In genomic region chr11:36508743-36509142, GRCh38 we compare ENCODE assay signal across 8 cellular contexts. TPM values are rescaled to one million over a fixed set of nuclear protein-coding genes. Genes with fewer than 3 reads are reported as not detected.
DNase-seq lines count a peak whose midpoint lies in the region; ATAC-seq, FAIRE-seq and TF ChIP-seq lines count a peak whose summit lies in the region.

No MANE protein-coding gene starts in this region.

- peak overlapping the region; percentile 91 to 99 (median 97) for H3K4me3 Mint-ChIP-seq in CD4-positive, CD25-positive, alpha-beta regulatory T cell

- no peak for TF ChIP-seq EP300 in neural cell (conservative IDR thresholded peaks at IDR 0.05; ENCODE audit: poor library complexity, severe bottlenecking)

- peak overlapping the region; percentile 73 for H3K27ac ChIP-seq in CD4-positive, CD25-positive, alpha-beta regulatory T cell (ENCODE audit: insufficient read depth, low read length, poor library complexity, severe bottlenecking)
- peak overlapping the region; percentile 79 for H3K27ac ChIP-seq in effector memory CD4-positive, alpha-beta T cell (ENCODE audit: insufficient read depth, low read length, poor library complexity, severe bottlenecking)
- H3K27ac ChIP-seq in neural cell (ENCODE audit: low read length), result no peak overlapping the region

- no peak for TF ChIP-seq RAD21 in neural cell (conservative IDR thresholded peaks at IDR 0.05)

- no peak for ATAC-seq in CD4-positive, CD25-positive, alpha-beta regulatory T cell (ENCODE audit: low read depth in 2 of 2)

- no peaks in the 10 kb centered on the region for H3K27me3 Mint-ChIP-seq in CD4-positive, CD25-positive, alpha-beta regulatory T cell

- no peak for FAIRE-seq in RCC 7860 (lab: Jason Lieb, UNC)

- peaks cover 2% of the 10 kb centered on the region for H3K36me3 ChIP-seq in CD4-positive, CD25-positive, alpha-beta regulatory T cell (ENCODE audit: control insufficient read depth, insufficient read depth, low read length)
- H3K36me3 ChIP-seq in NT2/D1 (ENCODE audit: insufficient read depth, insufficient read length, low read length) (peaks cover 14% of the 10 kb centered on the region), neural cell (ENCODE audit: insufficient read depth, low read length) (no peaks in the 10 kb centered on the region)
- no peaks in the 10 kb centered on the region for H3K36me3 ChIP-seq in effector memory CD4-positive, alpha-beta T cell (ENCODE audit: control insufficient read depth, insufficient read depth, low read length)

- H3K9me2 ChIP-seq in neural cell (ENCODE audit: insufficient read depth, low read length), result no peaks in the 10 kb centered on the region

- no peaks in the 10 kb centered on the region for H3K9me3 ChIP-seq in CD4-positive, CD25-positive, alpha-beta regulatory T cell (ENCODE audit: control insufficient read depth in 2 of 2, low read length in 2 of 2)
- H3K9me3 ChIP-seq in NT2/D1 (ENCODE audit: insufficient read depth, low read length) (peaks cover 2% of the 10 kb centered on the region; the same call in 1 of the 2 replicates), neural cell (ENCODE audit: low read length) (no peaks in the 10 kb centered on the region)
- H3K9me3 ChIP-seq in effector memory CD4-positive, alpha-beta T cell (ENCODE audit: control insufficient read depth, low read length), result no peaks in the 10 kb centered on the region

- no peak for TF ChIP-seq CTCF in neural cell (IDR thresholded peaks at IDR 0.05; ENCODE audit: poor library complexity, severe bottlenecking)

- no peak for DNase-seq in CD4-positive, CD25-positive, alpha-beta regulatory T cell
- DNase-seq in NT2/D1 (ENCODE audit: low read depth, low spot score) (no peak), SIG-M5 treated with dmso at 0.1 percent for 504 hours (lab: John Stamatoyannopoulos, UW; ENCODE audit: unreplicated experiment) (no peak), RCC 7860 (ENCODE audit: low spot score) (no peak), KG1 (lab: John Stamatoyannopoulos, UW) (no peak)
- DNase-seq in effector memory CD4-positive, alpha-beta T cell, result no peak
- DNase-seq in stimulated activated CD4-positive, alpha-beta T cell treated with anti-CD3 and anti-CD28 coated beads, Interleukin-4, amount 100 ng/mL, for 4 hours, result no peak

- peaks cover 32 to 52% (median 41%) of the 10 kb centered on the region in 4 donors for H3K4me1 Mint-ChIP-seq in CD4-positive, CD25-positive, alpha-beta regulatory T cell

- peak overlapping the region; percentile 89 to 94 (median 92) for H3K27ac Mint-ChIP-seq in CD4-positive, CD25-positive, alpha-beta regulatory T cell

- peak overlapping the region; percentile 83 for H3K4me2 ChIP-seq in neural cell (ENCODE audit: low read length)

- no peak overlapping the region for H2AFZ ChIP-seq in neural cell (ENCODE audit: low read depth, low read length)

- peaks cover 13% of the 10 kb centered on the region for H3K79me2 ChIP-seq in neural cell (replicated peaks; ENCODE audit: insufficient read depth, low read length)

- H3F3A ChIP-seq in neural cell (ENCODE audit: insufficient read depth, low read length, poor library complexity, severe bottlenecking), result no peaks in the 10 kb centered on the region

- peaks cover 9% of the 10 kb centered on the region for H3K36me3 Mint-ChIP-seq in CD4-positive, CD25-positive, alpha-beta regulatory T cell

- H3K9me3 Mint-ChIP-seq in CD4-positive, CD25-positive, alpha-beta regulatory T cell, result no peaks in the 10 kb centered on the region

- H3K9ac ChIP-seq in NT2/D1 (ENCODE audit: insufficient read length, low read depth) (peak overlapping the region; percentile 99), neural cell (ENCODE audit: low read length) (peak overlapping the region; percentile 88)

- peak overlapping the region; percentile 89 for H3K4me3 ChIP-seq in CD4-positive, CD25-positive, alpha-beta regulatory T cell (ENCODE audit: low read depth, low read length)
- H3K4me3 ChIP-seq in NT2/D1 (ENCODE audit: insufficient read length, low read depth), result peak overlapping the region; percentile 99
- H3K4me3 ChIP-seq in effector memory CD4-positive, alpha-beta T cell (ENCODE audit: insufficient read depth, low read depth, low read length, poor library complexity, severe bottlenecking), result peak overlapping the region; percentile 72
- peak overlapping the region; percentile 99 for H3K4me3 ChIP-seq in neural cell (ENCODE audit: low read length)

- H3K4me1 ChIP-seq in CD4-positive, CD25-positive, alpha-beta regulatory T cell (ENCODE audit: control insufficient read depth, insufficient read depth, low read length, poor library complexity, severe bottlenecking), result peaks cover 25% of the 10 kb centered on the region
- H3K4me1 ChIP-seq in NT2/D1 (ENCODE audit: insufficient read depth, insufficient read length), result no peaks in the 10 kb centered on the region
- peaks cover 4% of the 10 kb centered on the region for H3K4me1 ChIP-seq in effector memory CD4-positive, alpha-beta T cell (ENCODE audit: control insufficient read depth, insufficient read depth, low read length, poor library complexity, severe bottlenecking)

- H3K27me3 ChIP-seq in CD4-positive, CD25-positive, alpha-beta regulatory T cell (ENCODE audit: control insufficient read depth, insufficient read depth, low read length), result peaks cover 2% of the 10 kb centered on the region
- H3K27me3 ChIP-seq in NT2/D1 (ENCODE audit: insufficient read depth, insufficient read length) (no peaks in the 10 kb centered on the region), neural cell (ENCODE audit: insufficient read depth, low read depth, low read length) (no peaks in the 10 kb centered on the region)
- H3K27me3 ChIP-seq in effector memory CD4-positive, alpha-beta T cell (replicated peaks; ENCODE audit: control insufficient read depth, insufficient read depth, low read length, poor library complexity, severe bottlenecking), result no peaks in the 10 kb centered on the region

- no peaks in the 10 kb centered on the region for H4K20me1 ChIP-seq in neural cell (ENCODE audit: insufficient read depth)

TF ChIP-seq in neural cell, 6 proteins besides CTCF, POLR2A, EP300 and RAD21:
- TF ChIP-seq POLR2AphosphoS5 (IDR thresholded peaks at IDR 0.05) (no peak), EZH2 (IDR thresholded peaks at IDR 0.05; ENCODE audit: borderline replicate concordance, insufficient read depth, low read length, poor library complexity, severe bottlenecking) (no peak), REST (IDR thresholded peaks at IDR 0.05; ENCODE audit: borderline replicate concordance) (no peak), SMC3 (conservative IDR thresholded peaks at IDR 0.05; ENCODE audit: poor library complexity) (no peak)
TF ChIP-seq in neural cell: peak in this region for 0.

RNA-seq across cellular contexts. Expression of gene TRAF6, which starts 1.3 kb away (rescaled TPM):
- 29.7 TPM for total RNA-seq in CD4-positive, CD25-positive, alpha-beta regulatory T cell
- polyA plus RNA-seq in CD4-positive, CD25-positive, alpha-beta regulatory T cell, result 10 to 100 TPM in 2 of 4 donors, 1 to 10 TPM in 2; 6.3 to 11.3 (median 9.8) TPM
- polyA plus RNA-seq in neural cell, result 7.5 and 9.0 TPM in 2 replicates
- polyA minus RNA-seq in neural cell, result 20.0 and 24.0 TPM in 2 replicates

RNA-seq across cellular contexts. Expression of gene RAG1, which starts 59.1 kb away (rescaled TPM):
- 0.05 TPM for total RNA-seq in CD4-positive, CD25-positive, alpha-beta regulatory T cell
- polyA plus RNA-seq in CD4-positive, CD25-positive, alpha-beta regulatory T cell, result 1 to 10 TPM in 1 of 4 donors, under 1 TPM in 1, not detected in 2; 0.16 to 2.3 TPM
- 0.12 and 0.16 TPM in 2 replicates for polyA plus RNA-seq in neural cell
- polyA minus RNA-seq in neural cell, result 0.35 TPM in 1 of 2 replicates, not detected in the other
